ENCODE assay signal across 21 cellular contexts in the genomic region with DNA sequence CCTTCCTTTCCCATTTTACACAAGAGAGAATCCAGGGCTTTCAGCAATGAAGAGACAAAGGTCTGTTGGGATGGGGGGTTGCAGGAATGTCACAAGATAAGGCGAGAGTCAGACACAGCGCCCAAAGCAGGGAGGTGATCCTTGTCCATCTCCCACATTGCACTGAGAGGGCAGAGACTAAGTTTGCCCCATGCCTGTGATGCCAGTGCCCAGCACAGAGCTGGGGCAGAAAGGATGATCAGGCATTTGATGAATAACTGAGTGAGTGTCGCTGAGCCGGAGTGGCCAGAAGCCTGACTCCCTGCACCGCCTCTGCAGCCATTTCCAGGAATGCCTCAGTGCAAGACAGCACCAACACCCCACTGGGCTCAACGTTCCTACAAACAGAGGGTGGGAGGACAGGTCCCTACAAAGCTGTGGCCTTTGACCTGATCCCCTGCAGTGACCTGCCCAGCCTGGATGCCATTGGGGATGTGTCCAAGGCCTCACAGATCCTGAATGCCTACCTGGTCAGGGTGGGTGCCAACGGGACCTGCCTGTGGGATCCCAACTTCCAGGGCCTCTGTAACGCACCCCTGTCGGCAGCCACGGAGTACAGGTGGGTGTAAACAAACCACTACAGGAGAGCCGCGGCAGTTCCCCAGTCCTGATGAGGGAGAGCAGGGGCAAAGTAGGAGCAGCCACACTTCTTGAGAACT. TPM values are rescaled to one million over a fixed set of nuclear protein-coding genes. Genes with fewer than 3 reads are reported as not detected.
DNase-seq lines count a peak whose midpoint lies in the region; TF ChIP-seq lines count a peak whose summit lies in the region.
"Had no signal": no experiment of that assay in that cellular context is flagged by ENCODE, and none has a peak within 500 bp of the region (broad histone marks: within the 10 kb centered on the region; RNA-seq: fewer than 3 reads in every experiment).

No MANE protein-coding gene starts in this region.

- H3K9me3 ChIP-seq in neutrophil, result no peaks in the 10 kb centered on the region
- H3K9me3 ChIP-seq: SJSA1 had no signal

- H3K27me3 Mint-ChIP-seq in CD14-positive monocyte (ENCODE audit: low read depth in 3 of 3), result peaks cover 0 to 6% (median 4%) of the 10 kb centered on the region in 3 donors
- H3K27me3 Mint-ChIP-seq in chondrocyte (ENCODE audit: low read depth), result peaks cover 18% of the 10 kb centered on the region

- H3K4me1 Mint-ChIP-seq in CD14-positive monocyte, result peaks cover 31% of the 10 kb centered on the region
- H3K4me1 Mint-ChIP-seq in chondrocyte (ENCODE audit: low read depth), result peaks cover 6% of the 10 kb centered on the region

- DNase-seq in CD14-positive monocyte (ENCODE audit: low spot score), result no peak
- no peak for DNase-seq in HL-60 (ENCODE audit: low read depth in 1 of 2, low spot score in 1 of 2)
- no peak for DNase-seq in chondrocyte (ENCODE audit: low spot score)
- no peak for DNase-seq in CD1c-positive myeloid dendritic cell (ENCODE audit: extremely low spot score)
- no peak for DNase-seq in DMS53 treated with DMSO at 0.1 percent for 48 hours (lab: John Stamatoyannopoulos, UW; ENCODE audit: unreplicated experiment)
- no peak for DNase-seq in kidney tubule cell (ENCODE audit: low spot score)
- DNase-seq: DND-41, KBM-7, MM.1S, NCI-H1048, NCI-H1436, NCI-H187 treated with DMSO at 0.1 percent for 48 hours, NCI-H2227 treated with DMSO at 0.1 percent for 48 hours, NCI-H510A treated with DMSO at 0.1 percent for 48 hours, NCI-H774, OCI-M1, T-helper 1 cell had no signal

- no peak for TF ChIP-seq CTCF in CD14-positive monocyte (IDR thresholded peaks at IDR 0.05)
- TF ChIP-seq CTCF in HL-60 (IDR thresholded peaks at IDR 0.05; ENCODE audit: insufficient read depth, low read length), result no peak
- no peak for TF ChIP-seq CTCF in chondrocyte (IDR thresholded peaks at IDR 0.05)
- no peak for TF ChIP-seq CTCF in neutrophil (IDR thresholded peaks at IDR 0.05)

- H3K27ac ChIP-seq in HL-60 (replicated peaks) (peak overlapping the region; percentile 57), neutrophil (peak overlapping the region; percentile 72)
- H3K27ac ChIP-seq: C4-2B, SJSA1 had no signal

- peak overlapping the region in 1 of 2 donors; percentile 6 for H3K4me3 Mint-ChIP-seq in CD14-positive monocyte
- H3K4me3 Mint-ChIP-seq in chondrocyte (ENCODE audit: unreplicated experiment), result no peak overlapping the region
- H3K4me3 Mint-ChIP-seq: GM23338 had no signal

- H3K4me3 ChIP-seq in HL-60 (replicated peaks; ENCODE audit: insufficient read depth, low read length) (no peak overlapping the region), neutrophil (ENCODE audit: low read depth in 1 of 2, low read length in 1 of 2) (peak overlapping the region in 1 of 2 experiments; percentile 19)
- H3K4me3 ChIP-seq: GM23338, SJSA1 had no signal

- intact Hi-C loops in CD14-positive monocyte (cut with micrococcal nuclease), result no loop called here

- H3K4me1 ChIP-seq in neutrophil (ENCODE audit: control insufficient read depth in 1 of 2, insufficient read depth in 1 of 2, low read depth in 1 of 2, low read length in 1 of 2), result peaks cover 41 to 54% of the 10 kb centered on the region in 2 experiments
- H3K4me1 ChIP-seq: SJSA1 had no signal

- H3K36me3 ChIP-seq in neutrophil, result no peaks in the 10 kb centered on the region
- H3K36me3 ChIP-seq: SJSA1 had no signal

- H3K27me3 ChIP-seq in HL-60 (ENCODE audit: insufficient read depth, poor library complexity, severe bottlenecking) (no peaks in the 10 kb centered on the region), neutrophil (peaks cover 30% of the 10 kb centered on the region)
- H3K27me3 ChIP-seq: SJSA1 had no signal

- H3K36me3 Mint-ChIP-seq in CD14-positive monocyte (no peaks in the 10 kb centered on the region), chondrocyte (ENCODE audit: low read depth) (no peaks in the 10 kb centered on the region)

- H3K9me3 Mint-ChIP-seq in CD14-positive monocyte (peaks cover 0 to 5% (median under 1%) of the 10 kb centered on the region in 7 donors), chondrocyte (ENCODE audit: low read depth) (no peaks in the 10 kb centered on the region)
- H3K9me3 Mint-ChIP-seq: GM23338 had no signal

- peak overlapping the region; percentile 78 to 95 (median 90) for H3K27ac Mint-ChIP-seq in CD14-positive monocyte
- peak overlapping the region; percentile 12 for H3K27ac Mint-ChIP-seq in chondrocyte (ENCODE audit: unreplicated experiment)
- H3K27ac Mint-ChIP-seq: GM23338 had no signal

RNA-seq across cellular contexts. Expression of a gene that starts 2.3 kb away (rescaled TPM):
- 10 to 100 TPM; 14.0 to 19.0 TPM for polyA plus RNA-seq in CD14-positive monocyte
- not detected in 3 replicates for total RNA-seq in chondrocyte
- total RNA-seq: GM23338, SJSA1 had no signal

RNA-seq across cellular contexts. Expression of a gene that starts 22.7 kb away (rescaled TPM):
- polyA plus RNA-seq in CD14-positive monocyte, result 10 to 100 TPM; 20.0 to 27.9 TPM
- total RNA-seq in chondrocyte, result 64.6 to 72.6 TPM (median 68.7 TPM) in 3 replicates

RNA-seq across cellular contexts. Expression of a gene that starts 46.3 kb away (rescaled TPM):
- polyA plus RNA-seq in CD14-positive monocyte, result 10 to 100 TPM; 14.0 to 15.6 TPM
- 103 to 109 TPM (median 109 TPM) in 3 replicates for total RNA-seq in chondrocyte
